11 cellular contexts compared by ENCODE assay signal in the genomic region with DNA sequence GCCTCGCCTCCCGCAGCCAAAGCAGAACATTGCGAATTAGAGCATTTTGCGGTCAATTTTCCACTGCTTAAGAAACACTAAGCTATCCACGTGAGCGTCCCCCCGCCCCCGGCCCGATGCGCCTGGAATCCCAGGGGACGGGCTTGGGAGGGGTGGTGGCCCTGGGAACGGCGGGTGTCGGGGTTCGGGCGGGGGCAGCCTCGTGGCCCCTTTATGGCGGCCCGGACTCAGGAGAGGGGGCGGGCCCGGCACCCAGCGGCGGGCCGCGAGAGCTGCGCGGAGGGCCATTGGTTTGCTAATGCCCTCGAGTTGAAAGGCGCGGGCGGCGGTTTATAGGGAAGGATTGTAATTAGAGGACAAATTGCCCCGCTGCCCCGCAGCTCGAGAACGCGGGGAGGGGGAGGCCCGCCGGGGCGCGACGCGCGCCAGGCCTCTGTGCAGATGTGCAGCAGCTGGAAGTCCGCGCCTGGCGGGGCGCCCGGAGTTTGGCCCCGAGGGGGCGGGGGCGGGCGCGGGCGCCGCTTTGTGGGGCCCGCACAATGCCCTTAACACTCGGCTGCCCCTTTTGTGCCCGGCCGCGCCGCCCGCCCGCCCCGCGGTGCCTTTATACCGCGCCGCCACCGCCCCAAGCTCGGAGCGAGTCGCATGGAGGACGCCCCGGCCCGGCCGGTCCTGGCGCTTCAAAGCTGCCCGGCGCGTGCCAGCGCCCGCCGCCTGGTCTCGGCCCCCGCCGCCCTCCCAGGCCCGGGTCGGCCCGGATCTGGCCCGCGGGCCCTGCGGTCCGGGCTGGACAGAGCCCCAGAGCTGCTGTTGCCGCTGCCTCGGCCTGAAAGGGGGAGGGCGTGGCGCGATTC. TPM values are rescaled to one million over a fixed set of nuclear protein-coding genes. Genes with fewer than 3 reads are reported as not detected.
A peak's percentile ranks its signal among the peaks of the same experiment; 100 is the strongest.
DNase-seq lines count a peak whose midpoint lies in the region; TF ChIP-seq lines count a peak whose summit lies in the region.
"Had no signal": no experiment of that assay in that cellular context is flagged by ENCODE, and none has a peak within 500 bp of the region (broad histone marks: within the 10 kb centered on the region; RNA-seq: fewer than 3 reads in every experiment).

No MANE protein-coding gene starts in this region.

- intact Hi-C loops in lower leg skin (cut with DNase I; ENCODE audit: low total_unique reads): loop anchor here (5.0 to 10.0 kb wide), 2 partner anchors 130 to 187 kb away; no protein-coding TSS in a partner anchor

- WGBS in lower leg skin, 2 donors: 1 to 4% methylated on average over 31 to 35 of the region's 99 CpGs

- DNase-seq in NCI-H146 (lab: John Stamatoyannopoulos, UW) (peak; percentile 49), NCI-H146 treated with DMSO at 0.1 percent for 48 hours (lab: John Stamatoyannopoulos, UW; ENCODE audit: unreplicated experiment) (no peak), ecto neural progenitor cell (ENCODE audit: low spot score) (peak; percentile 87), retina (peak; percentile 47), lower leg skin (ENCODE audit: low spot score in 2 of 2) (no peak)
- DNase-seq in stimulated activated CD4-positive, alpha-beta T cell treated with anti-CD3 and anti-CD28 coated beads, Interleukin-1b, Interleukin-23, amount 100 ng/mL, for 48 hours: no peak
- DNase-seq: ACHN; kidney glomerular epithelial cell; NCI-H1092 treated with DMSO at 0.1 percent for 48 hours; stimulated activated naive CD4-positive, alpha-beta T cell treated with Interleukin-2 at 50 U/mL for 16 hours had no signal

- no peak for TF ChIP-seq CTCF in lower leg skin (IDR thresholded peaks at IDR 0.05)

- H3K4me3 ChIP-seq in lower leg skin (ENCODE audit: low read depth, poor library complexity, severe bottlenecking): no peak overlapping the region

- TF ChIP-seq POLR2A in lower leg skin (IDR thresholded peaks at IDR 0.05): no peak

RNA-seq across cellular contexts. Expression of a gene that starts 1.9 kb away (rescaled TPM):
- not detected for total RNA-seq in lower leg skin
- total RNA-seq: sciatic nerve had no signal

RNA-seq across cellular contexts. Expression of a gene that starts 6.3 kb away (rescaled TPM):
- total RNA-seq in lower leg skin: 10 to 100 TPM; 37.7 to 73.9 (median 57.3) TPM

RNA-seq across cellular contexts. Expression of a gene that starts 18.8 kb away (rescaled TPM):
- total RNA-seq in lower leg skin: 10 to 100 TPM in 2 of 4 donors, 1 to 10 TPM in 2; 6.2 to 17.3 (median 11.7) TPM

RNA-seq across cellular contexts. Expression of a gene that starts 36.2 kb away (rescaled TPM):
- 10 to 100 TPM in 1 of 4 donors, 1 to 10 TPM in 3; 5.0 to 10.4 (median 7.7) TPM for total RNA-seq in lower leg skin

RNA-seq across cellular contexts. Expression of a gene that starts 42.7 kb away (rescaled TPM):
- total RNA-seq in lower leg skin: 100 to 1,000 TPM; 122 to 216 (median 179) TPM

Comparison
In these comparisons a context has a peak if more than half of its experiments do, and no peak if none do; other contexts are left out.
1. DNase-seq: peak in NCI-H146 (single experiment), ecto neural progenitor cell (single experiment) and retina (single experiment); none in NCI-H146 treated with DMSO at 0.1 percent for 48 hours (single experiment), lower leg skin (0 of 2) and stimulated activated CD4-positive, alpha-beta T cell treated with anti-CD3 and anti-CD28 coated beads, Interleukin-1b, Interleukin-23, amount 100 ng/mL, for 48 hours (single experiment).